In genomic region chr10:20932606-20933005, GRCh38 we compare ENCODE assay signal across 11 cellular contexts. TPM values are rescaled to one million over a fixed set of nuclear protein-coding genes. Genes with fewer than 3 reads are reported as not detected.
"Had no signal": no experiment of that assay in that cellular context is flagged by ENCODE, and none has a peak within 500 bp of the region (broad histone marks: within the 10 kb centered on the region; RNA-seq: fewer than 3 reads in every experiment).

No MANE protein-coding gene starts in this region.

- DNase-seq: GM23248, GOT3, H7, H9, HCEC 1CT, HFFc6 had no signal

- FAIRE-seq: H1, H54 had no signal

- H3K9ac ChIP-seq: GM23248 had no signal

- H3K27ac ChIP-seq: GM23248 had no signal

- H2AFZ ChIP-seq: GM23248, GM23338 had no signal

- H3K4me1 ChIP-seq: HAP-1 had no signal

- H3K4me2 ChIP-seq: GM23338 had no signal

- H3K36me3 ChIP-seq: HAP-1 had no signal

- H3K9me3 ChIP-seq: HAP-1 had no signal

- ATAC-seq: GM23338, HCT116 had no signal

- H3K4me3 ChIP-seq: GM23248, GM23338, HAP-1 had no signal

RNA-seq across cellular contexts. Expression of gene NEBL, which starts 35.5 kb away (rescaled TPM):
- total RNA-seq: GM23248, HFFc6 had no signal
- polyA plus RNA-seq: GM23248 had no signal
